Comparison of ENCODE assay signal across 31 cellular contexts in genomic region chr15:81450721-81451120, GRCh38.
"Had no signal": no experiment of that assay in that cellular context is flagged by ENCODE, and none has a peak within 500 bp of the region (broad histone marks: within the 10 kb centered on the region; RNA-seq: fewer than 3 reads in every experiment).

No MANE protein-coding gene starts in this region.

- H3K4me3 ChIP-seq: MG63 had no signal

- DNase-seq: Karpas-422, Kasumi-1, MG63, MM.1S, MV-4-11, NCI-H1048, NCI-H1092, NCI-H1092 treated with DMSO at 0.1 percent for 48 hours, NCI-H1105, NCI-H1105 treated with DMSO at 0.1 percent for 48 hours, NCI-H1417 treated with DMSO at 0.1 percent for 48 hours, NCI-H1436, NCI-H1436 treated with DMSO at 0.1 percent for 48 hours, NCI-H146, NCI-H1694, NCI-H1694 treated with DMSO at 0.1 percent for 48 hours, NCI-H187, NCI-H187 treated with DMSO at 0.1 percent for 48 hours, NCI-H1930, NCI-H2029 treated with DMSO at 0.1 percent for 48 hours, NCI-H2081 treated with DMSO at 0.1 percent for 48 hours, NCI-H2107, NCI-H2171, NCI-H2171 treated with DMSO at 0.1 percent for 48 hours, NCI-H2227 treated with DMSO at 0.1 percent for 48 hours, NCI-H226, NCI-H446, NCI-H446 treated with DMSO at 0.1 percent for 48 hours, NCI-H510A, NCI-H510A treated with DMSO at 0.1 percent for 48 hours, NCI-H524 had no signal

- H3K36me3 ChIP-seq: MG63 had no signal
